28 cellular contexts compared by ENCODE assay signal in the genomic region with DNA sequence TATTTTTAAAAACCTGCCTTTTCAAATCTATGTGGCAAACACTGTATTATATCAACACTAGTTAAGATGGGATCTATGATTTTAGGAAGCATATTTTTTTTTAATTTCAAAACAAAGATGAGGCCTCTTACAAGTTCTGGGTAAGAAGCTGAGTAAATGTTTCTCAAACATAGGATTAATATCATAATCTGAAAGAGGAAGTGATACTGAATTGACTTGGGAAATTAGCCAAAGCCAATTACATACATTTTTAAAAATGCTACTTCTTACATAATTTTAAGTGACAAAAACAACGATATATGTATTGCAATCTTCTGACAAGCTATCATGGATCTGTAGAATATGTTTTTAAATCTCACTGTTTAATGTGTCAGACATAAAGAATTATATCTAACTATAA.
"Had no signal": no experiment of that assay in that cellular context is flagged by ENCODE, and none has a peak within 500 bp of the region (broad histone marks: within the 10 kb centered on the region; RNA-seq: fewer than 3 reads in every experiment).

No MANE protein-coding gene starts in this region.

- H3K9me3 ChIP-seq: adrenal gland, ascending aorta, lower lobe of right lung, testis, vagina had no signal

- H3K27ac ChIP-seq: adrenal gland, ascending aorta, brain microvascular endothelial cell, lower lobe of right lung, testis, vagina had no signal

- FAIRE-seq: endothelial cell of umbilical vein, TTC549 had no signal

- H3K36me3 ChIP-seq: brain microvascular endothelial cell had no signal

- H3K4me3 ChIP-seq: adrenal gland, ascending aorta, lower lobe of right lung, testis, vagina had no signal

- H3K4me1 ChIP-seq: ascending aorta, lower lobe of right lung, testis, vagina had no signal

- ATAC-seq: activated CD4-positive, alpha-beta T cell treated with anti-CD3 and anti-CD28 coated beads for 36 hours; activated T-cell treated with anti-CD3 and anti-CD28 coated beads, Interleukin-2, amount 50 U/mL, for 4 hours; esophagus mucosa; left cardiac atrium; lower lobe of right lung; naive thymus-derived CD8-positive, alpha-beta T cell had no signal

- H3K27me3 ChIP-seq: adrenal gland, ascending aorta, brain microvascular endothelial cell, testis, vagina had no signal

- DNase-seq: activated B cell treated with CpG ODN at 0.5 μM for 24 hours; activated CD4-positive, alpha-beta T cell treated with anti-CD3 and anti-CD28 coated beads for 36 hours; activated CD4-positive, alpha-beta T cell treated with anti-CD3 and anti-CD28 coated beads, Interleukin-2, amount 50 U/mL, for 4 hours; activated CD8-positive, alpha-beta memory T cell treated with anti-CD3 and anti-CD28 coated beads for 24 hours; activated CD8-positive, alpha-beta memory T cell treated with anti-CD3 and anti-CD28 coated beads, Interleukin-2, amount 50 U/mL, for 4 hours; activated naive CD4-positive, alpha-beta T cell; activated T-cell treated with anti-CD3 and anti-CD28 coated beads, Interleukin-2, amount 50 U/mL, for 4 hours; adrenal gland; brain microvascular endothelial cell; caudate nucleus; dermis blood vessel endothelial cell; effector CD8-positive, alpha-beta T cell; foreskin melanocyte; glutamatergic neuron; islet precursor cell; left cardiac atrium; lower lobe of right lung; naive thymus-derived CD8-positive, alpha-beta T cell; retina; stimulated activated CD4-positive, alpha-beta T cell treated with anti-CD3 and anti-CD28 coated beads, Interleukin-4, amount 100 ng/mL, for 1 hour; stimulated activated naive CD4-positive, alpha-beta T cell; testis; trophoblast cell had no signal
